ENCODE assay signal across 9 cellular contexts in the genomic region with DNA sequence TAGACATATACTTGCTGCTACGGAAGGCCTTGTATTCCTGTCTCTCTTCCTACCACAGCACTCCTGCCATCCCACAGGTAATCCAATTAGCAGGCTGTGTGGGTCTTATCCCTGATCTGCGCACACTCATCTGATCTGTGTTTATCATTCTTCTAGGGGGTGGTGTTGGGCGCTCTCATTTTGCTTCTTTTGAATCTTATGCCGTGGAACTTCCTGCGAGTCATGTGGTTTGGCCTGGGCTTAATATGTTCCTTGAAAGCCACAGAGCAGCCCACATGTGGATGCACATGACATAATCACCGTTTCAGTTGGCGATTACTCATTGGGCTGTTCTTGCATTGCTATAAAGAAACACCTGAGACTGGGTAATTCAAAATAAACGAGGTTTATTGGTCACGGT. TPM values are rescaled to one million over a fixed set of nuclear protein-coding genes. Genes with fewer than 3 reads are reported as not detected.
A peak's percentile ranks its signal among the peaks of the same experiment; 100 is the strongest.
DNase-seq lines count a peak whose midpoint lies in the region; ATAC-seq, FAIRE-seq and TF ChIP-seq lines count a peak whose summit lies in the region.
"Had no signal": no experiment of that assay in that cellular context is flagged by ENCODE, and none has a peak within 500 bp of the region (broad histone marks: within the 10 kb centered on the region; RNA-seq: fewer than 3 reads in every experiment).

No MANE protein-coding gene starts in this region.

- H3K4me2 ChIP-seq in smooth muscle cell, result no peak overlapping the region

- peaks cover 15% of the 10 kb centered on the region for H3F3A ChIP-seq in smooth muscle cell (ENCODE audit: low read depth)

- H3K4me1 ChIP-seq in smooth muscle cell (ENCODE audit: low read depth) (peaks cover 27% of the 10 kb centered on the region), small intestine (ENCODE audit: control insufficient read depth in 2 of 2, insufficient read depth in 1 of 2, low read depth in 1 of 2, low read length in 1 of 2) (peaks cover 0 to 5% of the 10 kb centered on the region in 2 donors)

- H2AFZ ChIP-seq in smooth muscle cell (ENCODE audit: low read depth), result no peak overlapping the region

- peaks cover 86% of the 10 kb centered on the region for H3K79me2 ChIP-seq in smooth muscle cell (ENCODE audit: low read depth)

- H3K4me3 ChIP-seq in AG10803 (ENCODE audit: low read length) (no peak overlapping the region), NB4 (ENCODE audit: low read depth, low read length) (no peak overlapping the region), smooth muscle cell (no peak overlapping the region), small intestine (ENCODE audit: low read depth in 1 of 2, low read length in 2 of 2) (no peak overlapping the region)
- H3K4me3 ChIP-seq: cardiac muscle cell had no signal

- H3K9ac ChIP-seq in smooth muscle cell (ENCODE audit: low read depth), result no peak overlapping the region

- H3K27me3 ChIP-seq in smooth muscle cell (ENCODE audit: low read depth), result no peaks in the 10 kb centered on the region
- no peaks in the 10 kb centered on the region for H3K27me3 ChIP-seq in small intestine (ENCODE audit: control insufficient read depth in 2 of 2, insufficient read depth in 2 of 2, low read length in 2 of 2)
- H3K27me3 ChIP-seq: cardiac muscle cell had no signal

- DNase-seq in AG10803 (ENCODE audit: low read depth) (peak; percentile 78), NB4 (ENCODE audit: low read depth) (peak; percentile 84), activated T-helper 1 cell treated with Interleukin-2 at 50 U/mL for 16 hours (ENCODE audit: low read depth) (peak; percentile 39), iris pigment epithelial cell (ENCODE audit: low read depth) (peak; percentile 88), smooth muscle cell (lab: John Stamatoyannopoulos, UW; ENCODE audit: unreplicated experiment) (no peak), G401 (ENCODE audit: low spot score) (no peak), small intestine (no peak)

- in situ Hi-C loops in G401 (cut with HindIII; ENCODE audit: low sequenced_read_pairs), result loop anchor here (5.0 kb wide), 1 partner anchor 68 kb away; no protein-coding TSS in a partner anchor

- no peaks in the 10 kb centered on the region for H3K9me3 ChIP-seq in smooth muscle cell (replicated peaks; ENCODE audit: low read depth)
- no peaks in the 10 kb centered on the region for H3K9me3 ChIP-seq in small intestine (ENCODE audit: control insufficient read depth, low read depth)

- no peak overlapping the region for H3K27ac ChIP-seq in smooth muscle cell (ENCODE audit: low read depth)
- peak overlapping the region in 1 of 2 donors; percentile 17 for H3K27ac ChIP-seq in small intestine (ENCODE audit: low read depth in 1 of 2, low read length in 1 of 2)
- H3K27ac ChIP-seq: cardiac muscle cell had no signal

- WGBS in smooth muscle cell (ENCODE audit: low lambda C conversion rate), result 57% methylated on average over 9 of the region's 9 CpGs
- WGBS in small intestine, 3 donors, result 60 to 82% (median 62%) methylated on average over 9 of the region's 9 CpGs

- peaks cover 79% of the 10 kb centered on the region for H4K20me1 ChIP-seq in smooth muscle cell (ENCODE audit: low read depth)

- TF ChIP-seq POLR2A in NB4 (IDR thresholded peaks at IDR 0.05; ENCODE audit: extremely low read depth, insufficient read length), result no peak

- no peaks in the 10 kb centered on the region for H3K36me3 ChIP-seq in smooth muscle cell (ENCODE audit: low read depth)
- H3K36me3 ChIP-seq in small intestine (ENCODE audit: control insufficient read depth in 2 of 2, insufficient read depth in 2 of 2, low read length in 2 of 2), result no peaks in the 10 kb centered on the region
- H3K36me3 ChIP-seq: cardiac muscle cell had no signal

- no peak for ATAC-seq in HG03280 (IDR thresholded peaks at IDR 0.05; ENCODE audit: unreplicated experiment)

- TF ChIP-seq CTCF in AG10803 (conservative IDR thresholded peaks at IDR 0.05; ENCODE audit: low read length) (no peak), NB4 (IDR thresholded peaks at IDR 0.05; ENCODE audit: low read depth, low read length) (no peak), smooth muscle cell (IDR thresholded peaks at IDR 0.05; ENCODE audit: borderline replicate concordance, insufficient read depth, poor library complexity, severe bottlenecking) (no peak)

- no peak for FAIRE-seq in small intestine (lab: Jason Lieb, UNC)

RNA-seq across cellular contexts. Expression of gene RASA3, which starts 7.5 kb away (rescaled TPM):
- total RNA-seq in smooth muscle cell, result 21.3 and 23.4 TPM in 2 replicates
- polyA plus RNA-seq in smooth muscle cell, result 24.4 and 26.8 TPM in 2 replicates
- total RNA-seq in G401 (2014; rRNA removed; shearing (Covaris generic)), result 11.9 and 13.7 TPM in 2 replicates
- 1 to 10 TPM; 2.0 to 7.2 (median 6.5) TPM for polyA plus RNA-seq in small intestine

RNA-seq across cellular contexts. Expression of gene CFAP97D2, which starts 54.1 kb away (rescaled TPM):
- not detected in 2 replicates for total RNA-seq in smooth muscle cell
- polyA plus RNA-seq in smooth muscle cell (not detected in 2 replicates), small intestine (not detected)
- total RNA-seq in G401 (2014; rRNA removed; shearing (Covaris generic)), result not detected in 2 replicates
- total RNA-seq: cardiac muscle cell had no signal
- polyA plus RNA-seq: cardiac muscle cell had no signal

Comparison
In these comparisons a context has a peak if more than half of its experiments do, and no peak if none do; other contexts are left out.
1. DNase-seq: peak in AG10803 (single experiment), NB4 (single experiment), activated T-helper 1 cell treated with Interleukin-2 at 50 U/mL for 16 hours (single experiment) and iris pigment epithelial cell (single experiment); none in smooth muscle cell (single experiment), G401 (single experiment) and small intestine (single experiment).